In genomic region chr2:111957872-111958354, GRCh38 we compare ENCODE assay signal across 20 cellular contexts. TPM values are rescaled to one million over a fixed set of nuclear protein-coding genes. Genes with fewer than 3 reads are reported as not detected.
DNase-seq lines count a peak whose midpoint lies in the region; ATAC-seq, FAIRE-seq and TF ChIP-seq lines count a peak whose summit lies in the region.
"Had no signal": no experiment of that assay in that cellular context is flagged by ENCODE, and none has a peak within 500 bp of the region (broad histone marks: within the 10 kb centered on the region; RNA-seq: fewer than 3 reads in every experiment).

No MANE protein-coding gene starts in this region.

- POLR2A ChIA-PET in HepG2 (lab: Yijun Ruan, JAX): interaction anchor here (1.3 to 2.0 kb wide), 2 partner anchors 12 to 29 kb away, joined by 3 to 8 read pairs; no protein-coding TSS in a partner anchor

- H3K27me3 ChIP-seq in Peyer's patch (no peaks in the 10 kb centered on the region), HepG2 (ENCODE audit: control insufficient read depth in 1 of 2, insufficient read depth in 2 of 2, low read length in 2 of 2) (no peaks in the 10 kb centered on the region), testis (no peaks in the 10 kb centered on the region)

- H3K27ac ChIP-seq in Peyer's patch (peak overlapping the region in 3 of 4 donors; percentile 27 to 79 (median 77)), HepG2 (ENCODE audit: extremely low read length, insufficient read depth, low read length) (no peak overlapping the region), testis (peak overlapping the region; percentile 69 to 79)
- H3K27ac ChIP-seq: brain microvascular endothelial cell, C4-2B had no signal

- TF ChIP-seq CTCF in Peyer's patch (IDR thresholded peaks at IDR 0.05): no peak
- no peak for TF ChIP-seq CTCF in HepG2 (CRISPR knock-in tag; IDR thresholded peaks at IDR 0.05)
- no peak for TF ChIP-seq CTCF in testis (IDR thresholded peaks at IDR 0.05)

- in situ Hi-C loops in HepG2 (cut with HindIII; ENCODE audit: extremely low pct_ligation_motif_present, low pct_unique_long_range_greater_than_20kb): no loop called here

- H3K79me2 ChIP-seq in HepG2 (ENCODE audit: insufficient read depth, low read length): no peaks in the 10 kb centered on the region

- DNase-seq in Peyer's patch: no peak
- peak; percentile 35 for DNase-seq in fibroblast of gingiva (ENCODE audit: low read depth)
- DNase-seq in HepG2 (ENCODE audit: low spot score): no peak
- DNase-seq in testis: peak; percentile 31
- no peak for DNase-seq in cerebellar nuclear complex (lab: John Stamatoyannopoulos, UW)
- no peak for DNase-seq in C1 segment of cervical spinal cord (lab: John Stamatoyannopoulos, UW)
- no peak for DNase-seq in SIG-M5 (lab: John Stamatoyannopoulos, UW)
- DNase-seq: activated B cell treated with CpG ODN at 0.5 μM for 24 hours, brain microvascular endothelial cell, GF-D8, MV-4-11, NCI-H2107, NCI-H526, SHP77, T-helper 2 cell had no signal

- ATAC-seq in HepG2: peak; percentile 42; the same call in 2 of the 3 replicates
- no peak for ATAC-seq in HG02763 (IDR thresholded peaks at IDR 0.05; ENCODE audit: unreplicated experiment)
- ATAC-seq: activated naive CD4-positive, alpha-beta T cell treated with anti-CD3 and anti-CD28 coated beads, Interleukin-2, amount 50 U/mL, for 72 hours; GM12878 had no signal

- no peak for TF ChIP-seq RAD21 in HepG2 (CRISPR knock-in tag; IDR thresholded peaks at IDR 0.05)

- H3K9me3 ChIP-seq in Peyer's patch (no peaks in the 10 kb centered on the region), HepG2 (ENCODE audit: low read length) (no peaks in the 10 kb centered on the region), testis (no peaks in the 10 kb centered on the region)

- H3K4me1 ChIP-seq in Peyer's patch: peaks cover 0 to 7% (median 0%) of the 10 kb centered on the region in 4 donors
- peaks cover 65% of the 10 kb centered on the region for H3K4me1 ChIP-seq in HepG2 (ENCODE audit: insufficient read depth, low read length)
- H3K4me1 ChIP-seq in testis: peaks cover 52% of the 10 kb centered on the region

- no TSS peak for BruUV-seq in HepG2 (replicated peaks; lab: Mats Ljungman, UMichigan)

- no peak overlapping the region for H3K9ac ChIP-seq in HepG2 (ENCODE audit: insufficient read depth, low read depth, low read length)

- no peaks in the 10 kb centered on the region for H4K20me1 ChIP-seq in HepG2 (ENCODE audit: insufficient read depth, low read length)

- intact Hi-C loops in HepG2 (cut with micrococcal nuclease; ENCODE audit: unreplicated experiment): loop anchor here (2.0 kb wide), 1 partner anchor 59 kb away; the partner anchor contains the start of gene MERTK
- intact Hi-C loops in testis (cut with DNase I; ENCODE audit: low total_unique reads): no loop called here

- FAIRE-seq in HepG2 (lab: Jason Lieb, UNC): no peak
- FAIRE-seq: GM12878, H54 had no signal

- TF ChIP-seq EP300 in HepG2 (IDR thresholded peaks at IDR 0.05; ENCODE audit: low read depth in 2 of 2, low read length in 2 of 2) (no peak), HepG2 (CRISPR knock-in tag; IDR thresholded peaks at IDR 0.05; ENCODE audit: borderline replicate concordance) (no peak)

- H3K36me3 ChIP-seq in Peyer's patch (no peaks in the 10 kb centered on the region), HepG2 (replicated peaks in 1 of 2; ENCODE audit: control insufficient read depth in 1 of 2, insufficient read depth in 2 of 2, low read length in 2 of 2) (peaks cover 3 to 42% of the 10 kb centered on the region in 2 experiments; a peak in 3 of 5 replicates), testis (ENCODE audit: low read depth, missing control alignments) (no peaks in the 10 kb centered on the region)
- H3K36me3 ChIP-seq: brain microvascular endothelial cell had no signal

- 97% methylated on average over 6 of the region's 6 CpGs for WGBS in HepG2 (ENCODE audit: low lambda C conversion rate)
- WGBS in testis, 2 donors: 31 to 46% methylated on average over 6 of the region's 6 CpGs

- TF ChIP-seq POLR2A in Peyer's patch (IDR thresholded peaks at IDR 0.05) (no peak), HepG2 (IDR thresholded peaks at IDR 0.05; ENCODE audit: insufficient read depth in 1 of 2, low read depth in 2 of 2, low read length in 2 of 2) (no peak), testis (IDR thresholded peaks at IDR 0.05) (no peak)

- H2AFZ ChIP-seq in HepG2 (ENCODE audit: low read length): no peak overlapping the region

- CTCF ChIA-PET in HepG2 (lab: Yijun Ruan, JAX; ENCODE audit: low intra/inter-chr PET ratio, low total read pairs): no interaction called here

- H3K4me2 ChIP-seq in HepG2 (ENCODE audit: low read depth, low read length): no peak overlapping the region

- H3K4me3 ChIP-seq in Peyer's patch (no peak overlapping the region), HepG2 (replicated peaks in 1 of 3; ENCODE audit: insufficient read depth in 1 of 3, low read depth in 2 of 3, low read length in 3 of 3) (no peak overlapping the region), testis (no peak overlapping the region)
- H3K4me3 ChIP-seq: GM12878 had no signal

TF ChIP-seq in HepG2, 621 proteins besides CTCF, POLR2A, EP300 and RAD21 (continues in another document):
- TF ChIP-seq ZNF841 (CRISPR knock-in tag; IDR thresholded peaks at IDR 0.05; ENCODE audit: borderline replicate concordance) (no peak), ZBTB34 (CRISPR knock-in tag; IDR thresholded peaks at IDR 0.05) (no peak), SAP130 (CRISPR knock-in tag; IDR thresholded peaks at IDR 0.05; ENCODE audit: low read depth) (no peak), GTF2F1 (IDR thresholded peaks at IDR 0.05; ENCODE audit: low read length) (no peak), DRAP1 (CRISPR knock-in tag; IDR thresholded peaks at IDR 0.05) (no peak), ZSCAN12 (CRISPR knock-in tag; IDR thresholded peaks at IDR 0.05) (no peak), HBP1 (CRISPR knock-in tag; IDR thresholded peaks at IDR 0.05; ENCODE audit: low read depth) (no peak)

RNA-seq across cellular contexts. Expression of gene MERTK, which starts 59.5 kb away (rescaled TPM):
- 10 to 100 TPM in 2 of 4 donors, 1 to 10 TPM in 2; 8.6 to 56.9 (median 18.5) TPM for total RNA-seq in Peyer's patch
- 22.5 and 37.3 TPM in 2 replicates for total RNA-seq in HepG2 (2016; rRNA removed; fragmentation: Illumina TruSeq; extraction: Trizol)
- 9.7 and 10.2 TPM in 2 replicates for total RNA-seq in HepG2 (2016; cell fraction: cytosol; rRNA removed; fragmentation: Illumina TruSeq; extraction: Trizol; ENCODE audit: low read depth)
- 20.5 and 38.2 TPM in 2 replicates for total RNA-seq in HepG2 (2016; cell fraction: insoluble cytoplasmic fraction; rRNA removed; fragmentation: Illumina TruSeq; extraction: Trizol)
- total RNA-seq in HepG2 (2016; cell fraction: membrane; rRNA removed; fragmentation: Illumina TruSeq; extraction: Trizol): 9.9 and 11.4 TPM in 2 replicates
- 62.8 and 64.0 TPM in 2 replicates for total RNA-seq in HepG2 (2016; cell fraction: nucleus; rRNA removed; fragmentation: Illumina TruSeq; extraction: Trizol)
- polyA plus RNA-seq in HepG2 (2011; rRNA removed): 44.7 and 45.5 TPM in 2 replicates
- 32.3 and 35.9 TPM in 2 replicates for polyA plus RNA-seq in HepG2 (2011; cell fraction: cytosol; rRNA removed)
- 74.2 and 85.4 TPM in 2 replicates for polyA plus RNA-seq in HepG2 (2011; cell fraction: nucleus; rRNA removed)
- polyA plus RNA-seq in HepG2 (2012): 17.2 and 32.7 TPM in 2 replicates
- 1.2 and 1.5 TPM in 2 replicates for polyA plus RNA-seq in HepG2 (2016; cell fraction: cytosol; fragmentation: Illumina TruSeq; extraction: Trizol; ENCODE audit: low read depth)
- 16.7 and 17.4 TPM in 2 replicates for polyA plus RNA-seq in HepG2 (2016; cell fraction: insoluble cytoplasmic fraction; fragmentation: Illumina TruSeq; extraction: Trizol; ENCODE audit: low read depth)
- 3.4 TPM in 2 replicates for polyA plus RNA-seq in HepG2 (2016; cell fraction: membrane; fragmentation: Illumina TruSeq; extraction: Trizol; ENCODE audit: low read depth)
- polyA plus RNA-seq in HepG2 (2016; cell fraction: nucleus; fragmentation: Illumina TruSeq; extraction: Trizol; ENCODE audit: insufficient read depth, low read depth): 67.5 and 78.5 TPM in 2 replicates
- polyA minus RNA-seq in HepG2 (2011; rRNA and poly(A)+ RNA removed; ENCODE audit: low replicate concordance): 46.5 TPM in 1 of 2 replicates, not detected in the other
- 24.0 and 26.2 TPM in 2 replicates for polyA minus RNA-seq in HepG2 (2011; cell fraction: cytosol; rRNA and poly(A)+ RNA removed)
- 55.6 and 65.1 TPM in 2 replicates for polyA minus RNA-seq in HepG2 (2011; cell fraction: nucleus; rRNA and poly(A)+ RNA removed)
- total RNA-seq in testis: 10 to 100 TPM; 73.8 to 74.2 TPM
- 28.9 TPM for polyA plus RNA-seq in testis (ENCODE audit: insufficient read depth, low read depth, low replicate concordance)
- total RNA-seq: activated B cell treated with CpG ODN at 0.5 μM for 24 hours had no signal

Comparison
In these comparisons a context has a peak if more than half of its experiments do, and no peak if none do; other contexts are left out.
1. DNase-seq: peak in fibroblast of gingiva (single experiment) and testis (single experiment); none in Peyer's patch (0 of 3), HepG2 (single experiment), cerebellar nuclear complex (0 of 2), C1 segment of cervical spinal cord (0 of 14) and SIG-M5 (single experiment).